ENCODE assay signal across 1 cellular context in genomic region chr2:30222636-30223360, GRCh38.
TF ChIP-seq lines count a peak whose summit lies in the region.

No MANE protein-coding gene starts in this region.

TF ChIP-seq in GM23338, 12 proteins besides CTCF, POLR2A, EP300 and RAD21:
- TF ChIP-seq ZNF462 (CRISPR knock-in tag; IDR thresholded peaks at IDR 0.05), result no peak
- no peak for TF ChIP-seq ZNF114 (CRISPR knock-in tag; IDR thresholded peaks at IDR 0.05)
- no peak for TF ChIP-seq ZNF331 (CRISPR knock-in tag; IDR thresholded peaks at IDR 0.05; ENCODE audit: low read depth)
- no peak for TF ChIP-seq CREB1 (CRISPR knock-in tag; IDR thresholded peaks at IDR 0.05; ENCODE audit: low read depth)
